Comparison of ENCODE assay signal across 20 cellular contexts in genomic region chr11:71269603-71270511, GRCh38. TPM values are rescaled to one million over a fixed set of nuclear protein-coding genes. Genes with fewer than 3 reads are reported as not detected.
DNase-seq lines count a peak whose midpoint lies in the region; ATAC-seq, FAIRE-seq and TF ChIP-seq lines count a peak whose summit lies in the region.
"Had no signal": no experiment of that assay in that cellular context is flagged by ENCODE, and none has a peak within 500 bp of the region (broad histone marks: within the 10 kb centered on the region; RNA-seq: fewer than 3 reads in every experiment).

No MANE protein-coding gene starts in this region.

- H3K27ac ChIP-seq in HepG2 (ENCODE audit: extremely low read length, insufficient read depth, low read length) = no peak overlapping the region
- H3K27ac ChIP-seq in vagina = no peak overlapping the region
- H3K27ac ChIP-seq: neutrophil had no signal

- TF ChIP-seq RAD21 in HepG2 (CRISPR knock-in tag; IDR thresholded peaks at IDR 0.05) = no peak

- 26% methylated on average over 16 of the region's 16 CpGs for WGBS in HepG2 (ENCODE audit: low lambda C conversion rate)

- no peak for TF ChIP-seq POLR2A in HepG2 (IDR thresholded peaks at IDR 0.05; ENCODE audit: insufficient read depth in 1 of 2, low read depth in 2 of 2, low read length in 2 of 2)
- no peak for TF ChIP-seq POLR2A in vagina (IDR thresholded peaks at IDR 0.05)

- peak overlapping the region; percentile 72 for H3K4me2 ChIP-seq in HepG2 (ENCODE audit: low read depth, low read length)

- BruUV-seq in HepG2 (replicated peaks; lab: Mats Ljungman, UMichigan) = no TSS peak

- H3K4me3 ChIP-seq in HepG2 (replicated peaks in 1 of 3; ENCODE audit: insufficient read depth in 1 of 3, low read depth in 2 of 3, low read length in 3 of 3) = peak overlapping the region in 2 of 3 experiments; percentile 0 to 18; a peak in 1 of 6 replicates
- no peak overlapping the region for H3K4me3 ChIP-seq in vagina

- no peaks in the 10 kb centered on the region for H3K79me2 ChIP-seq in HepG2 (ENCODE audit: insufficient read depth, low read length)

- H3K36me3 ChIP-seq in HepG2 (replicated peaks in 1 of 2; ENCODE audit: control insufficient read depth in 1 of 2, insufficient read depth in 2 of 2, low read length in 2 of 2) (no peaks in the 10 kb centered on the region), vagina (no peaks in the 10 kb centered on the region)
- H3K36me3 ChIP-seq: neutrophil had no signal

- POLR2A ChIA-PET in HepG2 (lab: Yijun Ruan, JAX) = interaction anchor here (5.9 kb wide), 1 partner anchor 17 kb away, joined by 48 read pairs; the partner anchor contains the start of gene SHANK2

- in situ Hi-C loops in HepG2 (cut with HindIII; ENCODE audit: extremely low pct_ligation_motif_present, low pct_unique_long_range_greater_than_20kb) = no loop called here

- H2AFZ ChIP-seq in HepG2 (ENCODE audit: low read length) = no peak overlapping the region

- TF ChIP-seq CTCF in HepG2 (CRISPR knock-in tag; IDR thresholded peaks at IDR 0.05) (no peak), vagina (IDR thresholded peaks at IDR 0.05) (no peak)

- no peak for FAIRE-seq in HepG2 (lab: Jason Lieb, UNC)

- no peak; the same call in 2 of the 3 replicates for ATAC-seq in HepG2
- no peak for ATAC-seq in HG02938 (IDR thresholded peaks at IDR 0.05; ENCODE audit: unreplicated experiment)
- ATAC-seq: SK-N-SH treated with all-trans-retinoic acid at 6 μM for 48 hours, WTC11 had no signal

- H3K4me1 ChIP-seq in HepG2 (ENCODE audit: insufficient read depth, low read length) = peaks cover 94% of the 10 kb centered on the region
- no peaks in the 10 kb centered on the region for H3K4me1 ChIP-seq in vagina

- H3K27me3 ChIP-seq in HepG2 (ENCODE audit: control insufficient read depth in 1 of 2, insufficient read depth in 2 of 2, low read length in 2 of 2) = peaks cover 0 to 6% of the 10 kb centered on the region in 2 experiments; a peak in 1 of 5 replicates
- no peaks in the 10 kb centered on the region for H3K27me3 ChIP-seq in vagina

- H4K20me1 ChIP-seq in HepG2 (ENCODE audit: insufficient read depth, low read length) = no peaks in the 10 kb centered on the region

- CTCF ChIA-PET in HepG2 (lab: Yijun Ruan, JAX; ENCODE audit: low intra/inter-chr PET ratio, low total read pairs) = no interaction called here

- peaks cover 14% of the 10 kb centered on the region; the same call in 1 of the 2 replicates for H3K9me3 ChIP-seq in HepG2 (ENCODE audit: low read length)
- no peaks in the 10 kb centered on the region for H3K9me3 ChIP-seq in vagina
- H3K9me3 ChIP-seq: neutrophil had no signal

- DNase-seq in activated effector memory CD4-positive, alpha-beta T cell treated with anti-CD3 and anti-CD28 coated beads, Interleukin-2, amount 50 U/mL, for 16 hours = peak; percentile 12
- DNase-seq in activated effector memory CD4-positive, alpha-beta T cell treated with Interleukin-2 at 50 U/mL for 16 hours = no peak
- DNase-seq in astrocyte of the hippocampus (ENCODE audit: low read depth, low spot score) = peak; percentile 29
- DNase-seq in HepG2 (ENCODE audit: low spot score) = no peak
- DNase-seq in vagina (ENCODE audit: extremely low spot score in 2 of 2) = peak; percentile 65 to 72
- no peak for DNase-seq in inferior parietal cortex (ENCODE audit: extremely low spot score)
- no peak for DNase-seq in stimulated activated CD4-positive, alpha-beta T cell treated with anti-CD3 and anti-CD28 coated beads, Interleukin-1b, Interleukin-23, amount 100 ng/mL, for 48 hours
- DNase-seq: activated CD4-positive, alpha-beta T cell treated with anti-CD3 and anti-CD28 coated beads, Interleukin-2, amount 50 U/mL, for 48 hours; activated naive CD4-positive, alpha-beta T cell treated with anti-CD3 and anti-CD28 coated beads, Interleukin-2, amount 50 U/mL, for 16 hours; activated T-cell treated with anti-CD3 and anti-CD28 coated beads, Interleukin-2, amount 50 U/mL, for 24 hours; glutamatergic neuron; NCI-H1092 treated with DMSO at 0.1 percent for 48 hours; NCI-H510A; stimulated activated CD8-positive, alpha-beta memory T cell treated with anti-CD3 and anti-CD28 coated beads, Interleukin-4, amount 100 ng/mL, for 48 hours; T-helper 9 cell had no signal

- TF ChIP-seq EP300 in HepG2 (IDR thresholded peaks at IDR 0.05; ENCODE audit: low read depth in 2 of 2, low read length in 2 of 2) (no peak), HepG2 (CRISPR knock-in tag; IDR thresholded peaks at IDR 0.05; ENCODE audit: borderline replicate concordance) (no peak)

- H3K9ac ChIP-seq in HepG2 (ENCODE audit: insufficient read depth, low read depth, low read length) = no peak overlapping the region

- intact Hi-C loops in HepG2 (cut with micrococcal nuclease; ENCODE audit: unreplicated experiment) (loop anchor here (1.0 kb wide), 1 partner anchor 12 kb away; no protein-coding TSS in a partner anchor), vagina (cut with DNase I) (no loop called here)

TF ChIP-seq in HepG2, 621 proteins besides CTCF, POLR2A, EP300 and RAD21 (continues in another document):
- 0 out of 2 replicates have a peak, but pooled peaks have one; percentile 31 for TF ChIP-seq HNF4A (CRISPR knock-in tag; IDR thresholded peaks at IDR 0.05)
- no peak for TF ChIP-seq ZBTB20 (CRISPR knock-in tag; IDR thresholded peaks at IDR 0.05; ENCODE audit: borderline replicate concordance, low read depth)
- TF ChIP-seq ARNTL (CRISPR knock-in tag; IDR thresholded peaks at IDR 0.05) = no peak
- TF ChIP-seq SAP130 (CRISPR knock-in tag; IDR thresholded peaks at IDR 0.05; ENCODE audit: low read depth) = 0 out of 2 replicates have a peak, but pooled peaks have one; percentile 22
- no peak for TF ChIP-seq ZSCAN30 (CRISPR knock-in tag; IDR thresholded peaks at IDR 0.05)
- no peak for TF ChIP-seq GABPB1 (CRISPR knock-in tag; IDR thresholded peaks at IDR 0.05)
- no peak for TF ChIP-seq GABPA (IDR thresholded peaks at IDR 0.05; ENCODE audit: low read depth, low read length)
- no peak for TF ChIP-seq GABPA (CRISPR knock-in tag; IDR thresholded peaks at IDR 0.05; ENCODE audit: low read depth)
- no peak for TF ChIP-seq ZNF614 (CRISPR knock-in tag; IDR thresholded peaks at IDR 0.05; ENCODE audit: borderline replicate concordance)
- TF ChIP-seq SOX6 (IDR thresholded peaks at IDR 0.05) = no peak
- peak; percentile 27 for TF ChIP-seq SOX6 (CRISPR knock-in tag; IDR thresholded peaks at IDR 0.05)
- peak; percentile 45; the same call in 1 of the 2 replicates for TF ChIP-seq SALL1 (CRISPR knock-in tag; IDR thresholded peaks at IDR 0.05)
- TF ChIP-seq SOX5 (CRISPR knock-in tag; IDR thresholded peaks at IDR 0.05; ENCODE audit: borderline replicate concordance) = peak; percentile 70
- no peak for TF ChIP-seq ZZZ3 (CRISPR knock-in tag; IDR thresholded peaks at IDR 0.05; ENCODE audit: borderline replicate concordance)
- no peak for TF ChIP-seq PITX1 (CRISPR knock-in tag; IDR thresholded peaks at IDR 0.05)
- 0 out of 2 replicates have a peak, but pooled peaks have one; percentile 18 for TF ChIP-seq BCL6 (CRISPR knock-in tag; IDR thresholded peaks at IDR 0.05)
- 0 out of 2 replicates have a peak, but pooled peaks have one; percentile 5 for TF ChIP-seq MED1 (CRISPR knock-in tag; IDR thresholded peaks at IDR 0.05)

RNA-seq across cellular contexts. Expression of gene SHANK2, which starts 17.5 kb away (rescaled TPM):
- total RNA-seq in HepG2 (2016; rRNA removed; fragmentation: Illumina TruSeq; extraction: Trizol) (10.2 and 10.5 TPM in 2 replicates), vagina (11.0 TPM)
- 21.4 and 22.4 TPM in 2 replicates for total RNA-seq in HepG2 (2016; cell fraction: cytosol; rRNA removed; fragmentation: Illumina TruSeq; extraction: Trizol; ENCODE audit: low read depth)
- total RNA-seq in HepG2 (2016; cell fraction: insoluble cytoplasmic fraction; rRNA removed; fragmentation: Illumina TruSeq; extraction: Trizol) = 10.1 and 10.2 TPM in 2 replicates
- 14.0 and 14.5 TPM in 2 replicates for total RNA-seq in HepG2 (2016; cell fraction: membrane; rRNA removed; fragmentation: Illumina TruSeq; extraction: Trizol)
- total RNA-seq in HepG2 (2016; cell fraction: nucleus; rRNA removed; fragmentation: Illumina TruSeq; extraction: Trizol) = 30.8 and 38.1 TPM in 2 replicates
- 13.0 and 16.0 TPM in 2 replicates for polyA plus RNA-seq in HepG2 (2011; rRNA removed)
- polyA plus RNA-seq in HepG2 (2011; cell fraction: cytosol; rRNA removed) = 8.0 and 9.2 TPM in 2 replicates
- 60.2 and 68.0 TPM in 2 replicates for polyA plus RNA-seq in HepG2 (2011; cell fraction: nucleus; rRNA removed)
- polyA plus RNA-seq in HepG2 (2012) = 11.6 and 14.7 TPM in 2 replicates
- polyA plus RNA-seq in HepG2 (2016; cell fraction: cytosol; fragmentation: Illumina TruSeq; extraction: Trizol; ENCODE audit: low read depth) = 1.2 and 1.3 TPM in 2 replicates
- polyA plus RNA-seq in HepG2 (2016; cell fraction: insoluble cytoplasmic fraction; fragmentation: Illumina TruSeq; extraction: Trizol; ENCODE audit: low read depth) = 5.5 and 10.0 TPM in 2 replicates
- polyA plus RNA-seq in HepG2 (2016; cell fraction: membrane; fragmentation: Illumina TruSeq; extraction: Trizol; ENCODE audit: low read depth) = 2.4 and 3.2 TPM in 2 replicates
- 26.0 and 26.8 TPM in 2 replicates for polyA plus RNA-seq in HepG2 (2016; cell fraction: nucleus; fragmentation: Illumina TruSeq; extraction: Trizol; ENCODE audit: insufficient read depth, low read depth)
- 0.21 and 90.9 TPM in 2 replicates for polyA minus RNA-seq in HepG2 (2011; rRNA and poly(A)+ RNA removed; ENCODE audit: low replicate concordance)
- polyA minus RNA-seq in HepG2 (2011; cell fraction: cytosol; rRNA and poly(A)+ RNA removed) = 22.8 and 29.4 TPM in 2 replicates
- polyA minus RNA-seq in HepG2 (2011; cell fraction: nucleus; rRNA and poly(A)+ RNA removed) = 98.9 and 104 TPM in 2 replicates
- polyA plus RNA-seq: CD14-positive monocyte had no signal

Comparison
In these comparisons a context has a peak if more than half of its experiments do, and no peak if none do; other contexts are left out.
1. DNase-seq: peak in activated effector memory CD4-positive, alpha-beta T cell treated with anti-CD3 and anti-CD28 coated beads, Interleukin-2, amount 50 U/mL, for 16 hours (single experiment), astrocyte of the hippocampus (single experiment) and vagina (2 of 2); none in activated effector memory CD4-positive, alpha-beta T cell treated with Interleukin-2 at 50 U/mL for 16 hours (single experiment), HepG2 (single experiment), inferior parietal cortex (single experiment) and stimulated activated CD4-positive, alpha-beta T cell treated with anti-CD3 and anti-CD28 coated beads, Interleukin-1b, Interleukin-23, amount 100 ng/mL, for 48 hours (single experiment).
2. H3K4me3 ChIP-seq: peak in HepG2 (2 of 3); none in vagina (0 of 2).